ENCODE assay signal across 9 cellular contexts in the genomic region with DNA sequence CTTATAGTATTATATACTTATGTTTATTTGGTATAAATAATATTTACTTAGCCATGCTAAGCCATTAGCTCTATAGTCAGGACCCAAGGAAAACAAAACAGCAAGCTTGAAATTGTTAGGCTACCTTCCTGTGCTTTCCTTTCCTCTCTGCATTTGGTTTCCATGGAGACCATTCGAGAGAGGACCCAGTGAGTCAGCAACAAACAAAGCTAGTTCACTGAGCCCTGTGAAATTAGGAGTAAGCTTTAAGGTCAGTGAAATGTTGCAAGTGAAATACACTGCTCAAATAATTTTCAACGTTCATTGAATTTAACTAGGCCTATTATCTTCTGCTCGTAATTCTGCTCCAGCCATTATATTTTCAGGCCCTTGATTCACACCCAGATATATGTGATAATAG. TPM values are rescaled to one million over a fixed set of nuclear protein-coding genes. Genes with fewer than 3 reads are reported as not detected.
DNase-seq lines count a peak whose midpoint lies in the region; ATAC-seq and TF ChIP-seq lines count a peak whose summit lies in the region.
"Had no signal": no experiment of that assay in that cellular context is flagged by ENCODE, and none has a peak within 500 bp of the region (broad histone marks: within the 10 kb centered on the region; RNA-seq: fewer than 3 reads in every experiment).

No MANE protein-coding gene starts in this region.

- POLR2A ChIA-PET in A673 (lab: Charles Lee; ENCODE audit: low non-redundant PET), result interaction anchor here (0.6 kb wide), 1 partner anchor 14 kb away, joined by 4 read pairs; no protein-coding TSS in a partner anchor

- H3K27ac ChIP-seq in A673 (ENCODE audit: low read depth, low read length, poor library complexity, severe bottlenecking), result no peak overlapping the region
- H3K27ac ChIP-seq in RWPE2 (ENCODE audit: poor library complexity, severe bottlenecking), result no peak overlapping the region
- H3K27ac ChIP-seq: body of pancreas had no signal

- H3K4me3 ChIP-seq in A673 (ENCODE audit: low read depth, low read length, poor library complexity, severe bottlenecking) (no peak overlapping the region), RWPE2 (ENCODE audit: severe bottlenecking) (no peak overlapping the region)
- H3K4me3 ChIP-seq: body of pancreas had no signal

- no peak for TF ChIP-seq CTCF in A673 (conservative IDR thresholded peaks at IDR 0.05; ENCODE audit: low read depth, low read length)
- TF ChIP-seq CTCF in RWPE2 (IDR thresholded peaks at IDR 0.05; ENCODE audit: poor library complexity, severe bottlenecking), result no peak

- CTCF ChIA-PET in A673 (lab: Charles Lee), result interaction anchor here (0.6 kb wide), 1 partner anchor 98 kb away, joined by 3 read pairs; no protein-coding TSS in a partner anchor

- H3K27me3 ChIP-seq in A673 (replicated peaks; ENCODE audit: insufficient read depth, low read depth, low read length, poor library complexity) (no peaks in the 10 kb centered on the region), RWPE2 (ENCODE audit: insufficient read depth, poor library complexity, severe bottlenecking) (no peaks in the 10 kb centered on the region)
- H3K27me3 ChIP-seq: body of pancreas had no signal

- DNase-seq in A673 (ENCODE audit: low spot score) (peak; percentile 77), RWPE2 (ENCODE audit: low spot score) (no peak), hepatic stellate cell (ENCODE audit: low spot score) (peak; percentile 48), T-helper 9 cell (no peak)

- H3K4me1 ChIP-seq in A673 (ENCODE audit: insufficient read depth, low read length, poor library complexity, severe bottlenecking) (peaks cover 8% of the 10 kb centered on the region), RWPE2 (ENCODE audit: insufficient read depth, poor library complexity, severe bottlenecking) (peaks cover 2% of the 10 kb centered on the region)
- H3K4me1 ChIP-seq: body of pancreas had no signal

- intact Hi-C loops in A673 (cut with micrococcal nuclease; ENCODE audit: unreplicated experiment), result no loop called here

- peak; percentile 54 for ATAC-seq in HG02973 (IDR thresholded peaks at IDR 0.05; ENCODE audit: unreplicated experiment)
- peak; percentile 92 for ATAC-seq in RWPE2 (ENCODE audit: low read depth)
- ATAC-seq in HG03135 (IDR thresholded peaks at IDR 0.05; ENCODE audit: unreplicated experiment), result no peak
- no peak for ATAC-seq in HG03025 (IDR thresholded peaks at IDR 0.05; ENCODE audit: low FRiP score, unreplicated experiment)
- no peak for ATAC-seq in GM18520 (IDR thresholded peaks at IDR 0.05; ENCODE audit: unreplicated experiment)
- ATAC-seq: body of pancreas had no signal

- BruUV-seq in A673 (replicated peaks; lab: Mats Ljungman, UMichigan), result no TSS peak

- H3K9me3 ChIP-seq in A673 (ENCODE audit: low read depth, low read length, poor library complexity, severe bottlenecking) (no peaks in the 10 kb centered on the region), RWPE2 (ENCODE audit: severe bottlenecking) (no peaks in the 10 kb centered on the region)
- H3K9me3 ChIP-seq: body of pancreas had no signal

- H3K36me3 ChIP-seq in A673 (ENCODE audit: insufficient read depth, low read length, poor library complexity, severe bottlenecking) (no peaks in the 10 kb centered on the region), RWPE2 (ENCODE audit: low read depth) (no peaks in the 10 kb centered on the region)

RNA-seq across cellular contexts. Expression of gene OR10D3, which starts 9.1 kb away (rescaled TPM):
- total RNA-seq in A673 (2021), result not detected in 2 replicates
- total RNA-seq: body of pancreas had no signal

RNA-seq across cellular contexts. Expression of gene VWA5A, which starts 58.8 kb away (rescaled TPM):
- 11.2 and 12.8 TPM in 2 replicates for total RNA-seq in A673 (2021)

Comparison
In these comparisons a context has a peak if more than half of its experiments do, and no peak if none do; other contexts are left out.
1. DNase-seq: peak in A673 (single experiment) and hepatic stellate cell (single experiment); none in RWPE2 (single experiment) and T-helper 9 cell (single experiment).
2. ATAC-seq: peak in HG02973 (single experiment) and RWPE2 (single experiment); none in HG03135 (single experiment), HG03025 (single experiment) and GM18520 (single experiment).